Comparison of ENCODE assay signal across 8 cellular contexts in genomic region chr3:95705786-95706418, GRCh38.
A peak's percentile ranks its signal among the peaks of the same experiment; 100 is the strongest.
DNase-seq lines count a peak whose midpoint lies in the region; ATAC-seq and TF ChIP-seq lines count a peak whose summit lies in the region.
"Had no signal": no experiment of that assay in that cellular context is flagged by ENCODE, and none has a peak within 500 bp of the region (broad histone marks: within the 10 kb centered on the region; RNA-seq: fewer than 3 reads in every experiment).

No MANE protein-coding gene starts in this region.

- DNase-seq in cerebellar nuclear complex (lab: John Stamatoyannopoulos, UW) (no peak), NCI-H226 (no peak), cerebellum (ENCODE audit: low spot score) (no peak)

- ATAC-seq in GM18907 (IDR thresholded peaks at IDR 0.05; ENCODE audit: unreplicated experiment) (peak; percentile 85), HG02981 (IDR thresholded peaks at IDR 0.05; ENCODE audit: unreplicated experiment) (peak; percentile 71), SK-N-SH treated with all-trans-retinoic acid at 6 μM for 48 hours (peak; percentile 55)

- H3K9me3 ChIP-seq in mononuclear cell (ENCODE audit: low read depth, low read length), result no peaks in the 10 kb centered on the region

- no peaks in the 10 kb centered on the region for H3K4me1 ChIP-seq in mononuclear cell (ENCODE audit: insufficient read depth, low read length)
- H3K4me1 ChIP-seq: parathyroid adenoma had no signal

- peak overlapping the region; percentile 19 for H3K4me3 ChIP-seq in mononuclear cell (ENCODE audit: low read length)

- H3K27me3 ChIP-seq in mononuclear cell (ENCODE audit: insufficient read depth, low read length), result no peaks in the 10 kb centered on the region

TF ChIP-seq in SK-N-SH treated with all-trans-retinoic acid at 6 μM for 48 hours, 23 proteins besides CTCF, POLR2A, EP300 and RAD21:
- TF ChIP-seq ZC3H10 (CRISPR knock-in tag; IDR thresholded peaks at IDR 0.05) (no peak), ZNF8 (CRISPR knock-in tag; IDR thresholded peaks at IDR 0.05) (no peak), ZFP30 (CRISPR knock-in tag; IDR thresholded peaks at IDR 0.05) (no peak), RARB (CRISPR knock-in tag; IDR thresholded peaks at IDR 0.05) (no peak), CREB5 (CRISPR knock-in tag; IDR thresholded peaks at IDR 0.05; ENCODE audit: low read depth) (no peak), TCF4 (CRISPR knock-in tag; IDR thresholded peaks at IDR 0.05; ENCODE audit: borderline replicate concordance) (no peak), ZNF70 (CRISPR knock-in tag; IDR thresholded peaks at IDR 0.05) (no peak), GLIS3 (CRISPR knock-in tag; IDR thresholded peaks at IDR 0.05) (no peak), ZNF565 (CRISPR knock-in tag; conservative IDR thresholded peaks at IDR 0.05; ENCODE audit: low read depth) (no peak), TSHZ2 (CRISPR knock-in tag; IDR thresholded peaks at IDR 0.05) (no peak), ARNTL (CRISPR knock-in tag; IDR thresholded peaks at IDR 0.05; ENCODE audit: borderline replicate concordance, low read depth) (no peak), CSDC2 (CRISPR knock-in tag; IDR thresholded peaks at IDR 0.05) (no peak), ZFP3 (CRISPR knock-in tag; IDR thresholded peaks at IDR 0.05) (no peak), PPARA (CRISPR knock-in tag; IDR thresholded peaks at IDR 0.05; ENCODE audit: borderline replicate concordance) (no peak), SNAI2 (CRISPR knock-in tag; IDR thresholded peaks at IDR 0.05) (no peak), ESRRG (CRISPR knock-in tag; IDR thresholded peaks at IDR 0.05) (no peak), ISL1 (CRISPR knock-in tag; IDR thresholded peaks at IDR 0.05) (no peak)
- TF ChIP-seq, protein P1, sequence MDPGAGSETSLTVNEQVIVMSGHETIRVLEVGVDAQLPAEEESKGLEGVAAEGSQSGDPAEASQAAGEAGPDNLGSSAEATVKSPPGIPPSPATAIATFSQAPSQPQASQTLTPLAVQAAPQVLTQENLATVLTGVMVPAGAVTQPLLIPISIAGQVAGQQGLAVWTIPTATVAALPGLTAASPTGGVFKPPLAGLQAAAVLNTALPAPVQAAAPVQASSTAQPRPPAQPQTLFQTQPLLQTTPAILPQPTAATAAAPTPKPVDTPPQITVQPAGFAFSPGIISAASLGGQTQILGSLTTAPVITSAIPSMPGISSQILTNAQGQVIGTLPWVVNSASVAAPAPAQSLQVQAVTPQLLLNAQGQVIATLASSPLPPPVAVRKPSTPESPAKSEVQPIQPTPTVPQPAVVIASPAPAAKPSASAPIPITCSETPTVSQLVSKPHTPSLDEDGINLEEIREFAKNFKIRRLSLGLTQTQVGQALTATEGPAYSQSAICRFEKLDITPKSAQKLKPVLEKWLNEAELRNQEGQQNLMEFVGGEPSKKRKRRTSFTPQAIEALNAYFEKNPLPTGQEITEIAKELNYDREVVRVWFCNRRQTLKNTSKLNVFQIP (CRISPR knock-in tag; IDR thresholded peaks at IDR 0.05; ENCODE audit: borderline replicate concordance, low read depth), result no peak
- TF ChIP-seq, protein P2, sequence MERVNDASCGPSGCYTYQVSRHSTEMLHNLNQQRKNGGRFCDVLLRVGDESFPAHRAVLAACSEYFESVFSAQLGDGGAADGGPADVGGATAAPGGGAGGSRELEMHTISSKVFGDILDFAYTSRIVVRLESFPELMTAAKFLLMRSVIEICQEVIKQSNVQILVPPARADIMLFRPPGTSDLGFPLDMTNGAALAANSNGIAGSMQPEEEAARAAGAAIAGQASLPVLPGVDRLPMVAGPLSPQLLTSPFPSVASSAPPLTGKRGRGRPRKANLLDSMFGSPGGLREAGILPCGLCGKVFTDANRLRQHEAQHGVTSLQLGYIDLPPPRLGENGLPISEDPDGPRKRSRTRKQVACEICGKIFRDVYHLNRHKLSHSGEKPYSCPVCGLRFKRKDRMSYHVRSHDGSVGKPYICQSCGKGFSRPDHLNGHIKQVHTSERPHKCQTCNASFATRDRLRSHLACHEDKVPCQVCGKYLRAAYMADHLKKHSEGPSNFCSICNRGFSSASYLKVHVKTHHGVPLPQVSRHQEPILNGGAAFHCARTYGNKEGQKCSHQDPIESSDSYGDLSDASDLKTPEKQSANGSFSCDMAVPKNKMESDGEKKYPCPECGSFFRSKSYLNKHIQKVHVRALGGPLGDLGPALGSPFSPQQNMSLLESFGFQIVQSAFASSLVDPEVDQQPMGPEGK (CRISPR knock-in tag; IDR thresholded peaks at IDR 0.05; ENCODE audit: borderline replicate concordance), result no peak
- TF ChIP-seq, protein P3, sequence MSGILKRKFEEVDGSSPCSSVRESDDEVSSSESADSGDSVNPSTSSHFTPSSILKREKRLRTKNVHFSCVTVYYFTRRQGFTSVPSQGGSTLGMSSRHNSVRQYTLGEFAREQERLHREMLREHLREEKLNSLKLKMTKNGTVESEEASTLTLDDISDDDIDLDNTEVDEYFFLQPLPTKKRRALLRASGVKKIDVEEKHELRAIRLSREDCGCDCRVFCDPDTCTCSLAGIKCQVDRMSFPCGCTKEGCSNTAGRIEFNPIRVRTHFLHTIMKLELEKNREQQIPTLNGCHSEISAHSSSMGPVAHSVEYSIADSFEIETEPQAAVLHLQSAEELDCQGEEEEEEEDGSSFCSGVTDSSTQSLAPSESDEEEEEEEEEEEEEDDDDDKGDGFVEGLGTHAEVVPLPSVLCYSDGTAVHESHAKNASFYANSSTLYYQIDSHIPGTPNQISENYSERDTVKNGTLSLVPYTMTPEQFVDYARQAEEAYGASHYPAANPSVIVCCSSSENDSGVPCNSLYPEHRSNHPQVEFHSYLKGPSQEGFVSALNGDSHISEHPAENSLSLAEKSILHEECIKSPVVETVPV (CRISPR knock-in tag; IDR thresholded peaks at IDR 0.05), result no peak
